1 cellular context compared by ENCODE assay signal in the genomic region with DNA sequence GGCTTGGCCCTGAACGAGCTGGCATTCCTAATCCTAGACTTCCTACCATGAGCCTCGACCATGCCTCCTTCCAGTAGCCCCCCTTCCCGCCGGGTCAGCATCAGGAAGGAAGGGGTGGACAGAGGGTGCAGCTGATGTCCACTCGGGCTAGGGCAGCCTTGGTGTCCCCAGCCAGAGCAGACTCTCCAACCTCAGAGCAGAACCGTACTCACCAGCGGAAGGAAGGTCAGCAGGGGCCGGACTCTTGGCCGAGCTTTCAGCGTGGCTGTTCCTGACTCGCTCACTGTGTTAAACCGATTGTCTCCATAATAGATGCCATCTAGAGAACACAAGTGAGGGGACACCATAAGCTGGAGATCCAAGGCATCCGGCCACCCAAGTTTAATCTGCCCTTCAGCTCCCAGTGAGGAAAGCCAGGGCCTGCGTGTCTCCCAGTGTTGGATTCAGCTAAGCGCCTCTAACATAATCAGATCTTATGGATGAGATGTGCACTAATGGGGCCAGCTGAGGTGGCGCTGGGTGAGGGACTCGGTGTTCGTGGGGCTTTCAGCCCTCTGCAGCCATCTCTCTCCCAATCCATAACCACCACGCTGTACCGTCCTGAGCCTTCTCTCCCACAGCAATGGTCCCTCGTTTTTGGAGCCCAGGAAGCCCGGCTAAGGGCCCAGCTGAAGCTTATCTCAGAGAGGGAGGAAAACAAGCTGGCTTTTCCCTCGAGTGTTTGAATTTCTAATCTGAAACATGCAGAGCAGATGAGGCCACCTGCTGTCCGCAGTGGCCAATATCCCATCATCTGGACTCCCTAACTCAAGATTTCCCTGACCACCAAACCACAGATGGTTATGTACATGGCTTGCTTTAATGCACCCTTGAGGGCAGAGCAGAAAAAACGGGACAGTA.
A peak's percentile ranks its signal among the peaks of the same experiment; 100 is the strongest.
TF ChIP-seq lines count a peak whose summit lies in the region.

No MANE protein-coding gene starts in this region.

TF ChIP-seq in K562, 482 proteins besides CTCF, POLR2A, EP300 and RAD21 (continued from another document and continues in another):
- no peak for TF ChIP-seq ZNF318 (IDR thresholded peaks at IDR 0.05; ENCODE audit: borderline replicate concordance in 1 of 2, low read depth in 1 of 2)
- TF ChIP-seq POLR2B (IDR thresholded peaks at IDR 0.05; ENCODE audit: low read depth, partially characterized antibody), result no peak
- no peak for TF ChIP-seq ZNF668 (CRISPR knock-in tag; IDR thresholded peaks at IDR 0.05)
- TF ChIP-seq FOXP1 (CRISPR knock-in tag; IDR thresholded peaks at IDR 0.05), result no peak
- TF ChIP-seq ZNF695 (CRISPR knock-in tag; IDR thresholded peaks at IDR 0.05), result no peak
- peak; percentile 84 for TF ChIP-seq TAL1 (IDR thresholded peaks at IDR 0.05)
- no peak for TF ChIP-seq ELF2 (CRISPR knock-in tag; IDR thresholded peaks at IDR 0.05)
- TF ChIP-seq FOSL1 (tag; conservative IDR thresholded peaks at IDR 0.05), result peak; percentile 34
- TF ChIP-seq ERF (CRISPR knock-in tag; IDR thresholded peaks at IDR 0.05), result peak; percentile 53; the same call in 1 of the 2 replicates
- TF ChIP-seq, protein P1, sequence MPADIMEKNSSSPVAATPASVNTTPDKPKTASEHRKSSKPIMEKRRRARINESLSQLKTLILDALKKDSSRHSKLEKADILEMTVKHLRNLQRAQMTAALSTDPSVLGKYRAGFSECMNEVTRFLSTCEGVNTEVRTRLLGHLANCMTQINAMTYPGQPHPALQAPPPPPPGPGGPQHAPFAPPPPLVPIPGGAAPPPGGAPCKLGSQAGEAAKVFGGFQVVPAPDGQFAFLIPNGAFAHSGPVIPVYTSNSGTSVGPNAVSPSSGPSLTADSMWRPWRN (IDR thresholded peaks at IDR 0.05; ENCODE audit: low read depth), result peak; percentile 71; the same call in 1 of the 2 replicates
- TF ChIP-seq, protein P2, sequence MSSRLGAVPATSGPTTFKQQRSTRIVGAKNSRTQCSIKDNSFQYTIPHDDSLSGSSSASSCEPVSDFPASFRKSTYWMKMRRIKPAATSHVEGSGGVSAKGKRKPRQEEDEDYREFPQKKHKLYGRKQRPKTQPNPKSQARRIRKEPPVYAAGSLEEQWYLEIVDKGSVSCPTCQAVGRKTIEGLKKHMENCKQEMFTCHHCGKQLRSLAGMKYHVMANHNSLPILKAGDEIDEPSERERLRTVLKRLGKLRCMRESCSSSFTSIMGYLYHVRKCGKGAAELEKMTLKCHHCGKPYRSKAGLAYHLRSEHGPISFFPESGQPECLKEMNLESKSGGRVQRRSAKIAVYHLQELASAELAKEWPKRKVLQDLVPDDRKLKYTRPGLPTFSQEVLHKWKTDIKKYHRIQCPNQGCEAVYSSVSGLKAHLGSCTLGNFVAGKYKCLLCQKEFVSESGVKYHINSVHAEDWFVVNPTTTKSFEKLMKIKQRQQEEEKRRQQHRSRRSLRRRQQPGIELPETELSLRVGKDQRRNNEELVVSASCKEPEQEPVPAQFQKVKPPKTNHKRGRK (tag; IDR thresholded peaks at IDR 0.05), result no peak
- TF ChIP-seq RBM22 (IDR thresholded peaks at IDR 0.05; ENCODE audit: low read depth, low read length, poor library complexity, severe bottlenecking), result no peak
- no peak; the same call in 1 of the 2 replicates for TF ChIP-seq GABPB1 (CRISPR knock-in tag; IDR thresholded peaks at IDR 0.05)
- TF ChIP-seq ZNF197 (CRISPR knock-in tag; IDR thresholded peaks at IDR 0.05; ENCODE audit: low read depth), result 0 out of 2 replicates have a peak, but pooled peaks have one; percentile 48
- TF ChIP-seq KLF16 (IDR thresholded peaks at IDR 0.05), result peak; percentile 81; the same call in 1 of the 2 replicates
- TF ChIP-seq, protein P3, sequence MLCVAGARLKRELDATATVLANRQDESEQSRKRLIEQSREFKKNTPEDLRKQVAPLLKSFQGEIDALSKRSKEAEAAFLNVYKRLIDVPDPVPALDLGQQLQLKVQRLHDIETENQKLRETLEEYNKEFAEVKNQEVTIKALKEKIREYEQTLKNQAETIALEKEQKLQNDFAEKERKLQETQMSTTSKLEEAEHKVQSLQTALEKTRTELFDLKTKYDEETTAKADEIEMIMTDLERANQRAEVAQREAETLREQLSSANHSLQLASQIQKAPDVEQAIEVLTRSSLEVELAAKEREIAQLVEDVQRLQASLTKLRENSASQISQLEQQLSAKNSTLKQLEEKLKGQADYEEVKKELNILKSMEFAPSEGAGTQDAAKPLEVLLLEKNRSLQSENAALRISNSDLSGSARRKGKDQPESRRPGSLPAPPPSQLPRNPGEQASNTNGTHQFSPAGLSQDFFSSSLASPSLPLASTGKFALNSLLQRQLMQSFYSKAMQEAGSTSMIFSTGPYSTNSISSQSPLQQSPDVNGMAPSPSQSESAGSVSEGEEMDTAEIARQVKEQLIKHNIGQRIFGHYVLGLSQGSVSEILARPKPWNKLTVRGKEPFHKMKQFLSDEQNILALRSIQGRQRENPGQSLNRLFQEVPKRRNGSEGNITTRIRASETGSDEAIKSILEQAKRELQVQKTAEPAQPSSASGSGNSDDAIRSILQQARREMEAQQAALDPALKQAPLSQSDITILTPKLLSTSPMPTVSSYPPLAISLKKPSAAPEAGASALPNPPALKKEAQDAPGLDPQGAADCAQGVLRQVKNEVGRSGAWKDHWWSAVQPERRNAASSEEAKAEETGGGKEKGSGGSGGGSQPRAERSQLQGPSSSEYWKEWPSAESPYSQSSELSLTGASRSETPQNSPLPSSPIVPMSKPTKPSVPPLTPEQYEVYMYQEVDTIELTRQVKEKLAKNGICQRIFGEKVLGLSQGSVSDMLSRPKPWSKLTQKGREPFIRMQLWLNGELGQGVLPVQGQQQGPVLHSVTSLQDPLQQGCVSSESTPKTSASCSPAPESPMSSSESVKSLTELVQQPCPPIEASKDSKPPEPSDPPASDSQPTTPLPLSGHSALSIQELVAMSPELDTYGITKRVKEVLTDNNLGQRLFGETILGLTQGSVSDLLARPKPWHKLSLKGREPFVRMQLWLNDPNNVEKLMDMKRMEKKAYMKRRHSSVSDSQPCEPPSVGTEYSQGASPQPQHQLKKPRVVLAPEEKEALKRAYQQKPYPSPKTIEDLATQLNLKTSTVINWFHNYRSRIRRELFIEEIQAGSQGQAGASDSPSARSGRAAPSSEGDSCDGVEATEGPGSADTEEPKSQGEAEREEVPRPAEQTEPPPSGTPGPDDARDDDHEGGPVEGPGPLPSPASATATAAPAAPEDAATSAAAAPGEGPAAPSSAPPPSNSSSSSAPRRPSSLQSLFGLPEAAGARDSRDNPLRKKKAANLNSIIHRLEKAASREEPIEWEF (CRISPR knock-in tag; IDR thresholded peaks at IDR 0.05), result no peak
- no peak for TF ChIP-seq ZNF140 (CRISPR knock-in tag; IDR thresholded peaks at IDR 0.05)
- no peak for TF ChIP-seq CAMTA2 (CRISPR knock-in tag; conservative IDR thresholded peaks at IDR 0.05)
- no peak for TF ChIP-seq PRDM10 (IDR thresholded peaks at IDR 0.05; ENCODE audit: partially characterized antibody)
- TF ChIP-seq TEAD4 (IDR thresholded peaks at IDR 0.05; ENCODE audit: low read length), result peak; percentile 94
- TF ChIP-seq TEAD4 (CRISPR knock-in tag; IDR thresholded peaks at IDR 0.05; ENCODE audit: borderline replicate concordance), result no peak
- no peak for TF ChIP-seq ZC3H11A (IDR thresholded peaks at IDR 0.05; ENCODE audit: low read depth, low read length)
- TF ChIP-seq LEF1 (IDR thresholded peaks at IDR 0.05), result no peak
- no peak for TF ChIP-seq HIVEP1 (CRISPR knock-in tag; IDR thresholded peaks at IDR 0.05)
- TF ChIP-seq FOXM1 (IDR thresholded peaks at IDR 0.05; ENCODE audit: low read depth), result peak; percentile 65; the same call in 1 of the 2 replicates
- TF ChIP-seq FOXM1 (CRISPR knock-in tag; IDR thresholded peaks at IDR 0.05; ENCODE audit: low read depth), result no peak
- no peak for TF ChIP-seq SMAD2 (IDR thresholded peaks at IDR 0.05; ENCODE audit: low read depth, low read length)
- TF ChIP-seq ZNF134 (CRISPR knock-in tag; conservative IDR thresholded peaks at IDR 0.05), result 0 out of 2 replicates have a peak, but pooled peaks have one; percentile 31
- no peak for TF ChIP-seq ETV5 (CRISPR knock-in tag; IDR thresholded peaks at IDR 0.05; ENCODE audit: low read depth)
- TF ChIP-seq CHAMP1 (IDR thresholded peaks at IDR 0.05), result no peak
- peak in 1 of 3 experiments; percentile 7 for TF ChIP-seq YY1 (IDR thresholded peaks at IDR 0.05; ENCODE audit: borderline replicate concordance in 1 of 3, control insufficient read depth in 1 of 3, extremely low read depth in 1 of 3, insufficient read depth in 3 of 3, insufficient read length in 1 of 3, insufficient replicate concordance in 2 of 3, low read depth in 1 of 3, low read length in 2 of 3)
